8 cellular contexts compared by ENCODE assay signal in the genomic region with DNA sequence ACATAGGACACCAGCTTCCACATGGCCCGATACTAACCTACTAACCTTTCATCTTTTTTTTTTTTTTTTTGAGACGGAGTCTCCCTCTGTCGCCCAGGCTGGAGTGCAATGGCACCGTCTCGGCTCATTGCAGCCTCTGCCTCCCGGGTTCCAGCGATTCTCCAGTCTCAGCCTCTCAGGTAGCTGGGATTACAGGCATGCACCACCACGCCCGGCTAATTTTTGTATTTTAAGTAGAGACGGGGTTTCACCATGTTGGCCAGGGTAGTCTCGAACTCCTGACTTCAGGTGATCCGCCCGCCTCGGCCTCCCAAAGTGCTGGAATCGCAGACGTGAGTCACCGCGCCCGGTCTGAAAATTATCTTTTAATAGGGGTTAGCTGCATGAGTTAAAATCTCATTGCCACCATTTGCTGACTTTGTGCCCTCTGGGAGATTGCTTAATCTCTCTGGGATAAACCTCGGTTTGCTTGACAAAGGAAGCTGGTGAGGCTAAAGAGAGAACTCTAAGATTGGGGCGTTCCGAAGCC. TPM values are rescaled to one million over a fixed set of nuclear protein-coding genes. Genes with fewer than 3 reads are reported as not detected.
DNase-seq lines count a peak whose midpoint lies in the region; ATAC-seq and TF ChIP-seq lines count a peak whose summit lies in the region.
"Not testable (repeated sequence)": the region's sequence is repeated elsewhere in the genome, so short reads cannot be mapped to it uniquely, and the experiment has no call there.

No MANE protein-coding gene starts in this region.

- H3K36me3 Mint-ChIP-seq in WTC11: not testable (repeated sequence)

- WGBS in liver: 69% methylated on average over 22 of the region's 22 CpGs

- H3K4me3 ChIP-seq in BLaER1 (peak overlapping the region; percentile 97; the same call in 1 of the 2 replicates), astrocyte of the cerebellum (ENCODE audit: low read depth, low read length) (peak overlapping the region; percentile 63), epithelial cell of proximal tubule (ENCODE audit: low read depth, low read length) (peak overlapping the region; percentile 22), liver (ENCODE audit: low read depth in 1 of 3, low read length in 3 of 3) (peak overlapping the region in 1 of 3 donors; percentile 45), osteoblast (ENCODE audit: insufficient read depth, low read length) (peak overlapping the region; percentile 86), stomach smooth muscle (ENCODE audit: low read length in 2 of 2) (peak overlapping the region; percentile 26 to 66)

- peaks cover 29% of the 10 kb centered on the region for H3K4me1 ChIP-seq in BLaER1
- H3K4me1 ChIP-seq in liver (ENCODE audit: control insufficient read depth in 4 of 4, insufficient read depth in 4 of 4, low read length in 3 of 4): peaks cover 5 to 12% (median 7%) of the 10 kb centered on the region in 4 donors
- H3K4me1 ChIP-seq in osteoblast (ENCODE audit: insufficient read depth, low read length): not testable (repeated sequence)
- peaks cover 14% of the 10 kb centered on the region for H3K4me1 ChIP-seq in stomach smooth muscle (ENCODE audit: control insufficient read depth, insufficient read depth, low read length)

- not testable (repeated sequence) for TF ChIP-seq CTCF in WTC11 (IDR thresholded peaks at IDR 0.05); astrocyte of the cerebellum (IDR thresholded peaks at IDR 0.05; ENCODE audit: low read depth, low read length, missing control alignments); epithelial cell of proximal tubule (conservative IDR thresholded peaks at IDR 0.05; ENCODE audit: low read depth, low read length); liver (IDR thresholded peaks at IDR 0.05; ENCODE audit: low read depth, low read length, missing input control); osteoblast (IDR thresholded peaks at IDR 0.05; ENCODE audit: extremely low read depth, low read depth, low read length)

- in situ Hi-C loops in astrocyte of the cerebellum (cut with HindIII; ENCODE audit: low sequenced_read_pairs): not testable (repeated sequence)

- H3K27ac ChIP-seq in BLaER1; liver (ENCODE audit: low read depth in 1 of 2, low read length in 2 of 2); osteoblast (ENCODE audit: low read depth, low read length): not testable (repeated sequence)
- peak overlapping the region; percentile 31 for H3K27ac ChIP-seq in stomach smooth muscle (ENCODE audit: low read length)

- not testable (repeated sequence) for H3K27me3 ChIP-seq in BLaER1; liver (ENCODE audit: control insufficient read depth in 4 of 4, insufficient read depth in 4 of 4, low read length in 3 of 4); osteoblast (ENCODE audit: insufficient read depth, low read length); stomach smooth muscle (ENCODE audit: control insufficient read depth in 1 of 2, insufficient read depth in 2 of 2, low read length in 2 of 2)

- H3K4me2 ChIP-seq in BLaER1 (peak overlapping the region; percentile 99), osteoblast (ENCODE audit: insufficient read depth, low read length) (peak overlapping the region; percentile 84)

- TF ChIP-seq RAD21 in Ishikawa (IDR thresholded peaks at IDR 0.05; ENCODE audit: low read depth); liver (IDR thresholded peaks at IDR 0.05): not testable (repeated sequence)

- H3K79me2 ChIP-seq in osteoblast (ENCODE audit: insufficient read depth, low read length): not testable (repeated sequence)

- peak overlapping the region; percentile 58 for H3K4me3 Mint-ChIP-seq in WTC11

- not testable (repeated sequence) for ATAC-seq in WTC11

- H3K4me1 Mint-ChIP-seq in WTC11: not testable (repeated sequence)

- H3K27ac Mint-ChIP-seq in WTC11: peak overlapping the region; percentile 72; the same call in 1 of the 2 replicates

- H3K27me3 Mint-ChIP-seq in WTC11 (ENCODE audit: low read depth): peaks cover 17% of the 10 kb centered on the region

- peaks cover 32% of the 10 kb centered on the region for H4K20me1 ChIP-seq in BLaER1
- H4K20me1 ChIP-seq in osteoblast (ENCODE audit: insufficient read depth, low read length): not testable (repeated sequence)

- not testable (repeated sequence) for H3K9ac ChIP-seq in BLaER1; liver (ENCODE audit: low read depth in 1 of 2, low read length in 2 of 2); stomach smooth muscle (ENCODE audit: low read length in 2 of 2)

- CTCF ChIA-PET in WTC11 (lab: Charles Lee): interaction anchor here (0.6 to 4.0 kb wide), 20 partner anchors 9 to 327 kb away, joined by 3 to 24 read pairs (median 4); a partner anchor contains a TSS

- TF ChIP-seq EP300 in Ishikawa (IDR thresholded peaks at IDR 0.05; ENCODE audit: borderline replicate concordance): not testable (repeated sequence)

- not testable (repeated sequence) for H3K9me3 ChIP-seq in BLaER1; liver (ENCODE audit: control insufficient read depth in 4 of 4, low read length in 3 of 4); osteoblast (ENCODE audit: low read depth, low read length); stomach smooth muscle (ENCODE audit: control insufficient read depth in 2 of 2, low read length in 2 of 2)

- POLR2A ChIA-PET in WTC11 (lab: Charles Lee): not testable (repeated sequence)

- peak overlapping the region; percentile 82 for H2AFZ ChIP-seq in osteoblast (ENCODE audit: low read length)

- not testable (repeated sequence) for H3K9me3 Mint-ChIP-seq in WTC11

- DNase-seq in WTC11 (ENCODE audit: low spot score); astrocyte of the cerebellum (ENCODE audit: low read depth); epithelial cell of proximal tubule (ENCODE audit: low read depth); osteoblast (ENCODE audit: insufficient read length, low spot score, missing footprints): not testable (repeated sequence)

- H3K36me3 ChIP-seq in BLaER1: peaks cover 20% of the 10 kb centered on the region
- not testable (repeated sequence) for H3K36me3 ChIP-seq in liver (ENCODE audit: control insufficient read depth in 4 of 4, insufficient read depth in 3 of 4, low read depth in 1 of 4, low read length in 3 of 4); osteoblast (ENCODE audit: insufficient read depth, low read length); stomach smooth muscle (ENCODE audit: control insufficient read depth in 2 of 2, insufficient read depth in 2 of 2, low read length in 2 of 2)

TF ChIP-seq in Ishikawa, 13 proteins besides CTCF, POLR2A, EP300 and RAD21:
- peak; percentile 62 for TF ChIP-seq CEBPB (IDR thresholded peaks at IDR 0.05)

TF ChIP-seq in liver, 16 proteins besides CTCF, POLR2A, EP300 and RAD21:
- peak; percentile 70 for TF ChIP-seq YY1 (IDR thresholded peaks at IDR 0.05)

RNA-seq across cellular contexts. Expression of a gene that starts 0.4 kb away (rescaled TPM):
- 40.0 to 47.5 TPM (median 41.6 TPM) in 3 replicates for total RNA-seq in WTC11 (2021)
- total RNA-seq in epithelial cell of proximal tubule: 10.4 and 11.2 TPM in 2 replicates
- 10 to 100 TPM in 1 of 2 donors, 1 to 10 TPM in 1; 7.6 to 33.6 TPM for total RNA-seq in liver
- 1 to 10 TPM; 5.2 to 8.0 TPM for polyA plus RNA-seq in liver
- 11.8 and 14.5 TPM in 2 replicates for total RNA-seq in osteoblast

RNA-seq across cellular contexts. Expression of a gene that starts 50.2 kb away (rescaled TPM):
- 1.5 to 2.7 TPM (median 1.7 TPM) in 3 replicates for total RNA-seq in WTC11 (2021)
- total RNA-seq in epithelial cell of proximal tubule: 2.1 and 2.2 TPM in 2 replicates
- total RNA-seq in liver: 10 to 100 TPM in 1 of 2 donors, under 1 TPM in 1; 0.56 to 54.6 TPM
- 10 to 100 TPM in 1 of 2 donors, 1 to 10 TPM in 1; 8.3 to 23.9 TPM for polyA plus RNA-seq in liver
- 13.8 and 14.4 TPM in 2 replicates for total RNA-seq in osteoblast
